Comparison of ENCODE assay signal across 9 cellular contexts in the genomic region with DNA sequence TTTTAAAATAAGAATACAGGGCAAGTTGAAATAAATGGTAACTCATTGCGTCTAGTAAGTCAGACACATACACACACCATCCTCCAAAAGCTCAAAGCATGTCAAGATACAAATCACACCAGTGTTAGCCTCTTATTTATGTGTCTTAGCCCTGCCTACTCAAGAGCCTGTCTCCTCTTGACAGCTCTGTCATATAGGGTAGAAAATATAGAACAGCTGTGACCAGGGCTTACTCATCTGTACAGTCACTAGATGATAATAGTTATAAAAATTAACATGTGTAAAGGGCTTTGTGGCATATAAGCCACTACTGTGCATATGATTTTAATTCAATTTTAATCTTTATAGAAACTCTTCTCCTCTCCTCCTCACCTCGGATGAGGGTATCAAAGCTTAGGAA. TPM values are rescaled to one million over a fixed set of nuclear protein-coding genes. Genes with fewer than 3 reads are reported as not detected.
A peak's percentile ranks its signal among the peaks of the same experiment; 100 is the strongest.
DNase-seq lines count a peak whose midpoint lies in the region; ATAC-seq and TF ChIP-seq lines count a peak whose summit lies in the region.
"Not testable (repeated sequence)": the region's sequence is repeated elsewhere in the genome, so short reads cannot be mapped to it uniquely, and the experiment has no call there.
"Had no signal": no experiment of that assay in that cellular context is flagged by ENCODE, and none has a peak within 500 bp of the region (broad histone marks: within the 10 kb centered on the region; RNA-seq: fewer than 3 reads in every experiment).

No MANE protein-coding gene starts in this region.

- H2BK120ac ChIP-seq in IMR-90 (ENCODE audit: low read depth, low read length): not testable (repeated sequence)

- intact Hi-C loops in IMR-90 (cut with micrococcal nuclease); activated CD8-positive, alpha-beta T cell treated with anti-CD3 and anti-CD28 coated beads for 36 hours (cut with micrococcal nuclease): not testable (repeated sequence)

- ATAC-seq in IMR-90 (ENCODE audit: low read depth): peak; percentile 13; the same call in 1 of the 2 replicates
- ATAC-seq in activated CD4-positive, CD25-positive, alpha-beta regulatory T cell treated with anti-CD3 and anti-CD28 coated beads, Interleukin-2, amount 50 U/mL, for 24 hours: peak; percentile 73
- peak; percentile 19 for ATAC-seq in activated CD8-positive, alpha-beta T cell treated with anti-CD3 and anti-CD28 coated beads for 36 hours
- peak; percentile 26 to 41 for ATAC-seq in activated T-cell treated with anti-CD3 and anti-CD28 coated beads, Interleukin-2, amount 50 U/mL, for 72 hours (replicated peaks in 1 of 2)
- peak; percentile 47 for ATAC-seq in activated naive CD8-positive, alpha-beta T cell treated with anti-CD3 and anti-CD28 coated beads, Interleukin-2, amount 50 U/mL, for 24 hours
- peak; percentile 57 for ATAC-seq in esophagus mucosa
- ATAC-seq in stimulated activated effector memory CD8-positive, alpha-beta T cell treated with anti-CD3 and anti-CD28 coated beads, Interleukin-12 subunit alpha, Interleukin-12 subunit beta, amount 100 ng/mL, for 72 hours: peak; percentile 79

- WGBS in IMR-90 (ENCODE audit: extremely low coverage in 2 of 2, insufficient read length in 1 of 2), 2 experiments: no CpG with 5 or more reads among the region's 2 CpGs

- not testable (repeated sequence) for H4K20me1 ChIP-seq in IMR-90 (ENCODE audit: insufficient read depth, low read length)

- H3K56ac ChIP-seq in IMR-90 (ENCODE audit: extremely low read depth, insufficient read depth, low read length): not testable (repeated sequence)

- H3K4me3 Mint-ChIP-seq in activated CD8-positive, alpha-beta T cell treated with anti-CD3 and anti-CD28 coated beads for 36 hours; activated T-cell treated with anti-CD3 and anti-CD28 coated beads, Interleukin-2, amount 50 U/mL, for 72 hours; activated naive CD8-positive, alpha-beta T cell treated with anti-CD3 and anti-CD28 coated beads, Interleukin-2, amount 50 U/mL, for 24 hours; stimulated activated effector memory CD8-positive, alpha-beta T cell treated with anti-CD3 and anti-CD28 coated beads, Interleukin-12 subunit alpha, Interleukin-12 subunit beta, amount 100 ng/mL, for 72 hours: not testable (repeated sequence)

- H3K9me3 Mint-ChIP-seq in activated CD8-positive, alpha-beta T cell treated with anti-CD3 and anti-CD28 coated beads for 36 hours; activated T-cell treated with anti-CD3 and anti-CD28 coated beads, Interleukin-2, amount 50 U/mL, for 72 hours; activated naive CD8-positive, alpha-beta T cell treated with anti-CD3 and anti-CD28 coated beads, Interleukin-2, amount 50 U/mL, for 24 hours; stimulated activated effector memory CD8-positive, alpha-beta T cell treated with anti-CD3 and anti-CD28 coated beads, Interleukin-12 subunit alpha, Interleukin-12 subunit beta, amount 100 ng/mL, for 72 hours: not testable (repeated sequence)

- H4K8ac ChIP-seq in IMR-90 (ENCODE audit: low read depth in 2 of 2, low read length in 2 of 2): not testable (repeated sequence)

- not testable (repeated sequence) for H3K14ac ChIP-seq in IMR-90 (replicated peaks; ENCODE audit: low read depth, low read length)

- TF ChIP-seq POLR2A in IMR-90 (IDR thresholded peaks at IDR 0.05; ENCODE audit: low read depth, low read length): not testable (repeated sequence)

- H4K91ac ChIP-seq in IMR-90 (ENCODE audit: insufficient read depth, low read depth, low read length): not testable (repeated sequence)

- not testable (repeated sequence) for H3K9me1 ChIP-seq in IMR-90 (ENCODE audit: insufficient read depth, low read length)

- H3K4me1 Mint-ChIP-seq in activated CD8-positive, alpha-beta T cell treated with anti-CD3 and anti-CD28 coated beads for 36 hours (ENCODE audit: low read depth); activated T-cell treated with anti-CD3 and anti-CD28 coated beads, Interleukin-2, amount 50 U/mL, for 72 hours (ENCODE audit: low read depth); activated naive CD8-positive, alpha-beta T cell treated with anti-CD3 and anti-CD28 coated beads, Interleukin-2, amount 50 U/mL, for 24 hours; stimulated activated effector memory CD8-positive, alpha-beta T cell treated with anti-CD3 and anti-CD28 coated beads, Interleukin-12 subunit alpha, Interleukin-12 subunit beta, amount 100 ng/mL, for 72 hours: not testable (repeated sequence)

- not testable (repeated sequence) for H3K4me3 ChIP-seq in IMR-90 (ENCODE audit: insufficient read depth, low read depth, low read length)

- H3K9me3 ChIP-seq in IMR-90 (ENCODE audit: control insufficient read depth, insufficient read depth, low read length): not testable (repeated sequence)

- POLR2A ChIA-PET in IMR-90 (lab: Charles Lee; ENCODE audit: unreplicated experiment); activated CD8-positive, alpha-beta T cell treated with anti-CD3 and anti-CD28 coated beads for 36 hours (lab: Charles Lee): not testable (repeated sequence)

- TF ChIP-seq CTCF in IMR-90 (conservative IDR thresholded peaks at IDR 0.05; ENCODE audit: low read depth, low read length); activated CD8-positive, alpha-beta T cell treated with anti-CD3 and anti-CD28 coated beads for 36 hours (IDR thresholded peaks at IDR 0.05): not testable (repeated sequence)

- H3K27ac Mint-ChIP-seq in activated CD8-positive, alpha-beta T cell treated with anti-CD3 and anti-CD28 coated beads for 36 hours; activated T-cell treated with anti-CD3 and anti-CD28 coated beads, Interleukin-2, amount 50 U/mL, for 72 hours; activated naive CD8-positive, alpha-beta T cell treated with anti-CD3 and anti-CD28 coated beads, Interleukin-2, amount 50 U/mL, for 24 hours; stimulated activated effector memory CD8-positive, alpha-beta T cell treated with anti-CD3 and anti-CD28 coated beads, Interleukin-12 subunit alpha, Interleukin-12 subunit beta, amount 100 ng/mL, for 72 hours: not testable (repeated sequence)

- not testable (repeated sequence) for H3K27ac ChIP-seq in IMR-90 (ENCODE audit: insufficient read depth, low read length)

- not testable (repeated sequence) for H3K4me1 ChIP-seq in IMR-90 (ENCODE audit: control insufficient read depth, insufficient read depth, low read length)

- not testable (repeated sequence) for H2AFZ ChIP-seq in IMR-90 (replicated peaks; ENCODE audit: low read length, poor library complexity)

- not testable (repeated sequence) for DNase-seq in IMR-90; activated CD8-positive, alpha-beta T cell treated with anti-CD3 and anti-CD28 coated beads for 36 hours; activated T-cell treated with anti-CD3 and anti-CD28 coated beads, Interleukin-2, amount 50 U/mL, for 72 hours; activated naive CD8-positive, alpha-beta T cell treated with anti-CD3 and anti-CD28 coated beads, Interleukin-2, amount 50 U/mL, for 24 hours; stimulated activated effector memory CD8-positive, alpha-beta T cell treated with anti-CD3 and anti-CD28 coated beads, Interleukin-12 subunit alpha, Interleukin-12 subunit beta, amount 100 ng/mL, for 72 hours (ENCODE audit: low spot score in 2 of 2)

- H3K36me3 ChIP-seq in IMR-90 (ENCODE audit: control insufficient read depth, insufficient read depth, low read length): not testable (repeated sequence)

- not testable (repeated sequence) for H2BK15ac ChIP-seq in IMR-90 (ENCODE audit: low read depth, low read length)

- not testable (repeated sequence) for H3K27me3 ChIP-seq in IMR-90 (ENCODE audit: control insufficient read depth, insufficient read depth, low read length)

- H4K5ac ChIP-seq in IMR-90 (ENCODE audit: low read depth, low read length): not testable (repeated sequence)

- H2AK5ac ChIP-seq in IMR-90 (ENCODE audit: low read depth, low read length): not testable (repeated sequence)

- not testable (repeated sequence) for BruUV-seq in IMR-90 (replicated peaks; lab: Mats Ljungman, UMichigan)

- H3K36me3 Mint-ChIP-seq in activated CD8-positive, alpha-beta T cell treated with anti-CD3 and anti-CD28 coated beads for 36 hours (ENCODE audit: low read depth); activated T-cell treated with anti-CD3 and anti-CD28 coated beads, Interleukin-2, amount 50 U/mL, for 72 hours (ENCODE audit: insufficient read depth in 2 of 2); activated naive CD8-positive, alpha-beta T cell treated with anti-CD3 and anti-CD28 coated beads, Interleukin-2, amount 50 U/mL, for 24 hours (ENCODE audit: low read depth); stimulated activated effector memory CD8-positive, alpha-beta T cell treated with anti-CD3 and anti-CD28 coated beads, Interleukin-12 subunit alpha, Interleukin-12 subunit beta, amount 100 ng/mL, for 72 hours: not testable (repeated sequence)

- dilution Hi-C loops in IMR-90 (cut with HindIII; ENCODE audit: low sequenced_read_pairs, unreplicated experiment): not testable (repeated sequence)

- not testable (repeated sequence) for H3K4ac ChIP-seq in IMR-90 (ENCODE audit: low read depth, low read length)

- H2BK5ac ChIP-seq in IMR-90 (ENCODE audit: low read depth, low read length, poor library complexity, severe bottlenecking): not testable (repeated sequence)

- CTCF ChIA-PET in IMR-90 (lab: Yijun Ruan, JAX); activated CD8-positive, alpha-beta T cell treated with anti-CD3 and anti-CD28 coated beads for 36 hours (lab: Charles Lee): not testable (repeated sequence)

- TF ChIP-seq RAD21 in IMR-90 (IDR thresholded peaks at IDR 0.05; ENCODE audit: low read length): not testable (repeated sequence)

- not testable (repeated sequence) for H3K79me1 ChIP-seq in IMR-90 (ENCODE audit: low read depth in 1 of 2, low read length in 2 of 2)

- not testable (repeated sequence) for H2AK9ac ChIP-seq in IMR-90 (replicated peaks; ENCODE audit: low read depth, low read length, poor library complexity)

- H3K9ac ChIP-seq in IMR-90 (ENCODE audit: low read depth, low read length): not testable (repeated sequence)

- not testable (repeated sequence) for H3K27me3 Mint-ChIP-seq in activated CD8-positive, alpha-beta T cell treated with anti-CD3 and anti-CD28 coated beads for 36 hours; activated T-cell treated with anti-CD3 and anti-CD28 coated beads, Interleukin-2, amount 50 U/mL, for 72 hours (ENCODE audit: low read depth); activated naive CD8-positive, alpha-beta T cell treated with anti-CD3 and anti-CD28 coated beads, Interleukin-2, amount 50 U/mL, for 24 hours

- H3K18ac ChIP-seq in IMR-90 (ENCODE audit: low read depth, low read length): not testable (repeated sequence)

- H3K4me2 ChIP-seq in IMR-90 (ENCODE audit: low read depth, low read length): not testable (repeated sequence)

- H2BK20ac ChIP-seq in IMR-90 (ENCODE audit: low read depth, low read length): not testable (repeated sequence)

- in situ Hi-C loops in IMR-90 (cut with MboI; ENCODE audit: low sequenced_read_pairs): not testable (repeated sequence)

- H3K23ac ChIP-seq in IMR-90 (ENCODE audit: low read depth, low read length): not testable (repeated sequence)

RNA-seq across cellular contexts. Expression of gene NUDT4B, which starts 7.7 kb away (rescaled TPM):
- 19.9 and 28.6 TPM in 2 replicates for total RNA-seq in IMR-90 (2012; rRNA removed)
- 9.5 and 10.6 TPM in 2 replicates for polyA plus RNA-seq in IMR-90 (2012; rRNA removed)
- polyA plus RNA-seq in IMR-90 (2012; cell fraction: cytosol; rRNA removed): 3.1 and 5.0 TPM in 2 replicates
- polyA plus RNA-seq in IMR-90 (2012; cell fraction: nucleus; rRNA removed; ENCODE audit: low replicate concordance): 0.39 and 9.2 TPM in 2 replicates
- total RNA-seq in activated CD8-positive, alpha-beta T cell treated with anti-CD3 and anti-CD28 coated beads for 36 hours: not detected
- under 1 TPM in 1 of 2 donors, not detected in 1; 0.65 TPM for total RNA-seq in activated T-cell treated with anti-CD3 and anti-CD28 coated beads, Interleukin-2, amount 50 U/mL, for 72 hours
- not detected for total RNA-seq in esophagus mucosa
- total RNA-seq: Caco-2; CD8-positive, alpha-beta T cell had no signal

Comparison
In these comparisons a context has a peak if more than half of its experiments do, and no peak if none do; other contexts are left out.
1. ATAC-seq: peak in every context shown above with its lines; median percentile 79 in stimulated activated effector memory CD8-positive, alpha-beta T cell treated with anti-CD3 and anti-CD28 coated beads, Interleukin-12 subunit alpha, Interleukin-12 subunit beta, amount 100 ng/mL, for 72 hours; 73 in activated CD4-positive, CD25-positive, alpha-beta regulatory T cell treated with anti-CD3 and anti-CD28 coated beads, Interleukin-2, amount 50 U/mL, for 24 hours; 57 in esophagus mucosa; 47 in activated naive CD8-positive, alpha-beta T cell treated with anti-CD3 and anti-CD28 coated beads, Interleukin-2, amount 50 U/mL, for 24 hours; 34 in activated T-cell treated with anti-CD3 and anti-CD28 coated beads, Interleukin-2, amount 50 U/mL, for 72 hours; 19 in activated CD8-positive, alpha-beta T cell treated with anti-CD3 and anti-CD28 coated beads for 36 hours; 13 in IMR-90.
2. RNA of gene NUDT4B, which starts 7.7 kb away (total RNA-seq): 19.9 to 28.6 TPM in IMR-90; 0.65 TPM in activated T-cell treated with anti-CD3 and anti-CD28 coated beads, Interleukin-2, amount 50 U/mL, for 72 hours, not detected in activated CD8-positive, alpha-beta T cell treated with anti-CD3 and anti-CD28 coated beads for 36 hours and not detected in esophagus mucosa (single experiment); every median in the first group is over 10 times any median in the second.